1 cellular context compared by ENCODE assay signal in the genomic region with DNA sequence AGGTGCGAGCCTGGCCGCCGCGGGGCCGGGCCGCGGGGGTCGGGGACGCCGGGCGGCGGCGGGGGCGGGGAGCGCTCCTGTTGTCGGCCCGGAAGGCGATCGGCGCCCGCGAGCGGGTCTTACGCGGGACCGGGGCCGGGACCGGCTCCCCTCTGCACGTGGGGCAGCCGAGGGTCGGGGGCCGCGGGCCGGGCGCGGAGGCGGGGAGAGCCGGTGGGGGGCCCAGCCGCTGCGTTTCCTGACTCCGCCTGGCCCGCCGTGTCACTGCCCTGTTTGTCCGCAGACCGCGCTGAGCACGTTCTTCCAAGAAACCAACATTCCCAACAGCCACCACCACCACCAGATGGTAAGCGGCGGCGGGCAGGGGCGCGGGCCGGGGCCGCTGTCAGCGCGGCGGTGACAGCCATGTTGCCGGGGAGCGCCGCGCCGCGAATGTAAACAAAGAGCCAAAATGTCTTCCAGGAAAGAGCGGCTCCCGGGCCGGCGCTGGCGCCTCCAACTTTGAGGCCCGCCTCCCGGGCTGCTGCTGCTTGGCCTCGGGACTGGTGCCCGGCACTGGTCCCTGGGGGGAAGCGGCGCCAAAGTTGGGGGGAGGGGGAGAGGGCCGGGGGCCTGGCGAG.
TF ChIP-seq lines count a peak whose summit lies in the region.

No MANE protein-coding gene starts in this region.

TF ChIP-seq in K562, 482 proteins besides CTCF, POLR2A, EP300 and RAD21 (continued from another document and continues in another):
- TF ChIP-seq, protein P1, sequence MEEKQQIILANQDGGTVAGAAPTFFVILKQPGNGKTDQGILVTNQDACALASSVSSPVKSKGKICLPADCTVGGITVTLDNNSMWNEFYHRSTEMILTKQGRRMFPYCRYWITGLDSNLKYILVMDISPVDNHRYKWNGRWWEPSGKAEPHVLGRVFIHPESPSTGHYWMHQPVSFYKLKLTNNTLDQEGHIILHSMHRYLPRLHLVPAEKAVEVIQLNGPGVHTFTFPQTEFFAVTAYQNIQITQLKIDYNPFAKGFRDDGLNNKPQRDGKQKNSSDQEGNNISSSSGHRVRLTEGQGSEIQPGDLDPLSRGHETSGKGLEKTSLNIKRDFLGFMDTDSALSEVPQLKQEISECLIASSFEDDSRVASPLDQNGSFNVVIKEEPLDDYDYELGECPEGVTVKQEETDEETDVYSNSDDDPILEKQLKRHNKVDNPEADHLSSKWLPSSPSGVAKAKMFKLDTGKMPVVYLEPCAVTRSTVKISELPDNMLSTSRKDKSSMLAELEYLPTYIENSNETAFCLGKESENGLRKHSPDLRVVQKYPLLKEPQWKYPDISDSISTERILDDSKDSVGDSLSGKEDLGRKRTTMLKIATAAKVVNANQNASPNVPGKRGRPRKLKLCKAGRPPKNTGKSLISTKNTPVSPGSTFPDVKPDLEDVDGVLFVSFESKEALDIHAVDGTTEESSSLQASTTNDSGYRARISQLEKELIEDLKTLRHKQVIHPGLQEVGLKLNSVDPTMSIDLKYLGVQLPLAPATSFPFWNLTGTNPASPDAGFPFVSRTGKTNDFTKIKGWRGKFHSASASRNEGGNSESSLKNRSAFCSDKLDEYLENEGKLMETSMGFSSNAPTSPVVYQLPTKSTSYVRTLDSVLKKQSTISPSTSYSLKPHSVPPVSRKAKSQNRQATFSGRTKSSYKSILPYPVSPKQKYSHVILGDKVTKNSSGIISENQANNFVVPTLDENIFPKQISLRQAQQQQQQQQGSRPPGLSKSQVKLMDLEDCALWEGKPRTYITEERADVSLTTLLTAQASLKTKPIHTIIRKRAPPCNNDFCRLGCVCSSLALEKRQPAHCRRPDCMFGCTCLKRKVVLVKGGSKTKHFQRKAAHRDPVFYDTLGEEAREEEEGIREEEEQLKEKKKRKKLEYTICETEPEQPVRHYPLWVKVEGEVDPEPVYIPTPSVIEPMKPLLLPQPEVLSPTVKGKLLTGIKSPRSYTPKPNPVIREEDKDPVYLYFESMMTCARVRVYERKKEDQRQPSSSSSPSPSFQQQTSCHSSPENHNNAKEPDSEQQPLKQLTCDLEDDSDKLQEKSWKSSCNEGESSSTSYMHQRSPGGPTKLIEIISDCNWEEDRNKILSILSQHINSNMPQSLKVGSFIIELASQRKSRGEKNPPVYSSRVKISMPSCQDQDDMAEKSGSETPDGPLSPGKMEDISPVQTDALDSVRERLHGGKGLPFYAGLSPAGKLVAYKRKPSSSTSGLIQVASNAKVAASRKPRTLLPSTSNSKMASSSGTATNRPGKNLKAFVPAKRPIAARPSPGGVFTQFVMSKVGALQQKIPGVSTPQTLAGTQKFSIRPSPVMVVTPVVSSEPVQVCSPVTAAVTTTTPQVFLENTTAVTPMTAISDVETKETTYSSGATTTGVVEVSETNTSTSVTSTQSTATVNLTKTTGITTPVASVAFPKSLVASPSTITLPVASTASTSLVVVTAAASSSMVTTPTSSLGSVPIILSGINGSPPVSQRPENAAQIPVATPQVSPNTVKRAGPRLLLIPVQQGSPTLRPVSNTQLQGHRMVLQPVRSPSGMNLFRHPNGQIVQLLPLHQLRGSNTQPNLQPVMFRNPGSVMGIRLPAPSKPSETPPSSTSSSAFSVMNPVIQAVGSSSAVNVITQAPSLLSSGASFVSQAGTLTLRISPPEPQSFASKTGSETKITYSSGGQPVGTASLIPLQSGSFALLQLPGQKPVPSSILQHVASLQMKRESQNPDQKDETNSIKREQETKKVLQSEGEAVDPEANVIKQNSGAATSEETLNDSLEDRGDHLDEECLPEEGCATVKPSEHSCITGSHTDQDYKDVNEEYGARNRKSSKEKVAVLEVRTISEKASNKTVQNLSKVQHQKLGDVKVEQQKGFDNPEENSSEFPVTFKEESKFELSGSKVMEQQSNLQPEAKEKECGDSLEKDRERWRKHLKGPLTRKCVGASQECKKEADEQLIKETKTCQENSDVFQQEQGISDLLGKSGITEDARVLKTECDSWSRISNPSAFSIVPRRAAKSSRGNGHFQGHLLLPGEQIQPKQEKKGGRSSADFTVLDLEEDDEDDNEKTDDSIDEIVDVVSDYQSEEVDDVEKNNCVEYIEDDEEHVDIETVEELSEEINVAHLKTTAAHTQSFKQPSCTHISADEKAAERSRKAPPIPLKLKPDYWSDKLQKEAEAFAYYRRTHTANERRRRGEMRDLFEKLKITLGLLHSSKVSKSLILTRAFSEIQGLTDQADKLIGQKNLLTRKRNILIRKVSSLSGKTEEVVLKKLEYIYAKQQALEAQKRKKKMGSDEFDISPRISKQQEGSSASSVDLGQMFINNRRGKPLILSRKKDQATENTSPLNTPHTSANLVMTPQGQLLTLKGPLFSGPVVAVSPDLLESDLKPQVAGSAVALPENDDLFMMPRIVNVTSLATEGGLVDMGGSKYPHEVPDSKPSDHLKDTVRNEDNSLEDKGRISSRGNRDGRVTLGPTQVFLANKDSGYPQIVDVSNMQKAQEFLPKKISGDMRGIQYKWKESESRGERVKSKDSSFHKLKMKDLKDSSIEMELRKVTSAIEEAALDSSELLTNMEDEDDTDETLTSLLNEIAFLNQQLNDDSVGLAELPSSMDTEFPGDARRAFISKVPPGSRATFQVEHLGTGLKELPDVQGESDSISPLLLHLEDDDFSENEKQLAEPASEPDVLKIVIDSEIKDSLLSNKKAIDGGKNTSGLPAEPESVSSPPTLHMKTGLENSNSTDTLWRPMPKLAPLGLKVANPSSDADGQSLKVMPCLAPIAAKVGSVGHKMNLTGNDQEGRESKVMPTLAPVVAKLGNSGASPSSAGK (IDR thresholded peaks at IDR 0.05): no peak
- TF ChIP-seq, protein P2, sequence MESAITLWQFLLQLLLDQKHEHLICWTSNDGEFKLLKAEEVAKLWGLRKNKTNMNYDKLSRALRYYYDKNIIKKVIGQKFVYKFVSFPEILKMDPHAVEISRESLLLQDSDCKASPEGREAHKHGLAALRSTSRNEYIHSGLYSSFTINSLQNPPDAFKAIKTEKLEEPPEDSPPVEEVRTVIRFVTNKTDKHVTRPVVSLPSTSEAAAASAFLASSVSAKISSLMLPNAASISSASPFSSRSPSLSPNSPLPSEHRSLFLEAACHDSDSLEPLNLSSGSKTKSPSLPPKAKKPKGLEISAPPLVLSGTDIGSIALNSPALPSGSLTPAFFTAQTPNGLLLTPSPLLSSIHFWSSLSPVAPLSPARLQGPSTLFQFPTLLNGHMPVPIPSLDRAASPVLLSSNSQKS (CRISPR knock-in tag; IDR thresholded peaks at IDR 0.05): no peak
- TF ChIP-seq, protein P3, sequence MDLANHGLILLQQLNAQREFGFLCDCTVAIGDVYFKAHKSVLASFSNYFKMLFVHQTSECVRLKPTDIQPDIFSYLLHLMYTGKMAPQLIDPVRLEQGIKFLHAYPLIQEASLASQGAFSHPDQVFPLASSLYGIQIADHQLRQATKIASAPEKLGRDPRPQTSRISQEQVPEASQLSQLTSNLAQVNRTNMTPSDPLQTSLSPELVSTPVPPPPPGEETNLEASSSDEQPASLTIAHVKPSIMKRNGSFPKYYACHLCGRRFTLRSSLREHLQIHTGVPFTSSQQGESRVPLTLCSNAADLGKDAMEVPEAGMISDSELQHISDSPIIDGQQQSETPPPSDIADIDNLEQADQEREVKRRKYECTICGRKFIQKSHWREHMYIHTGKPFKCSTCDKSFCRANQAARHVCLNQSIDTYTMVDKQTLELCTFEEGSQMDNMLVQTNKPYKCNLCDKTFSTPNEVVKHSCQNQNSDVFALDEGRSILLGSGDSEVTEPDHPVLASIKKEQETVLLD (IDR thresholded peaks at IDR 0.05): no peak
- TF ChIP-seq HIVEP1 (CRISPR knock-in tag; IDR thresholded peaks at IDR 0.05): no peak
- peak; percentile 31 for TF ChIP-seq MEIS2 (IDR thresholded peaks at IDR 0.05; ENCODE audit: partially characterized antibody)
- no peak for TF ChIP-seq NR2F6 (CRISPR knock-in tag; IDR thresholded peaks at IDR 0.05)
- TF ChIP-seq, protein P4, sequence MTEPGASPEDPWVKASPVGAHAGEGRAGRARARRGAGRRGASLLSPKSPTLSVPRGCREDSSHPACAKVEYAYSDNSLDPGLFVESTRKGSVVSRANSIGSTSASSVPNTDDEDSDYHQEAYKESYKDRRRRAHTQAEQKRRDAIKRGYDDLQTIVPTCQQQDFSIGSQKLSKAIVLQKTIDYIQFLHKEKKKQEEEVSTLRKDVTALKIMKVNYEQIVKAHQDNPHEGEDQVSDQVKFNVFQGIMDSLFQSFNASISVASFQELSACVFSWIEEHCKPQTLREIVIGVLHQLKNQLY (CRISPR knock-in tag; conservative IDR thresholded peaks at IDR 0.05): no peak
- TF ChIP-seq MYNN (IDR thresholded peaks at IDR 0.05): no peak
- no peak for TF ChIP-seq MYNN (CRISPR knock-in tag; IDR thresholded peaks at IDR 0.05)
- no peak for TF ChIP-seq TBL1XR1 (IDR thresholded peaks at IDR 0.05; ENCODE audit: low read length in 2 of 2)
- TF ChIP-seq, protein P5, sequence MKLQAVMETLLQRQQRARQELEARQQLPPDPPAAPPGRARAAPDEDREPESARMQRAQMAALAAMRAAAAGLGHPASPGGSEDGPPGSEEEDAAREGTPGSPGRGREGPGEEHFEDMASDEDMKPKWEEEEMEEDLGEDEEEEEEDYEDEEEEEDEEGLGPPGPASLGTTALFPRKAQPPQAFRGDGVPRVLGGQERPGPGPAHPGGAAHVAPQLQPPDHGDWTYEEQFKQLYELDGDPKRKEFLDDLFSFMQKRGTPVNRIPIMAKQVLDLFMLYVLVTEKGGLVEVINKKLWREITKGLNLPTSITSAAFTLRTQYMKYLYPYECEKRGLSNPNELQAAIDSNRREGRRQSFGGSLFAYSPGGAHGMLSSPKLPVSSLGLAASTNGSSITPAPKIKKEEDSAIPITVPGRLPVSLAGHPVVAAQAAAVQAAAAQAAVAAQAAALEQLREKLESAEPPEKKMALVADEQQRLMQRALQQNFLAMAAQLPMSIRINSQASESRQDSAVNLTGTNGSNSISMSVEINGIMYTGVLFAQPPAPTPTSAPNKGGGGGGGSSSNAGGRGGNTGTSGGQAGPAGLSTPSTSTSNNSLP (IDR thresholded peaks at IDR 0.05; ENCODE audit: borderline replicate concordance, low read depth, low read length): no peak
- TF ChIP-seq, protein P6, sequence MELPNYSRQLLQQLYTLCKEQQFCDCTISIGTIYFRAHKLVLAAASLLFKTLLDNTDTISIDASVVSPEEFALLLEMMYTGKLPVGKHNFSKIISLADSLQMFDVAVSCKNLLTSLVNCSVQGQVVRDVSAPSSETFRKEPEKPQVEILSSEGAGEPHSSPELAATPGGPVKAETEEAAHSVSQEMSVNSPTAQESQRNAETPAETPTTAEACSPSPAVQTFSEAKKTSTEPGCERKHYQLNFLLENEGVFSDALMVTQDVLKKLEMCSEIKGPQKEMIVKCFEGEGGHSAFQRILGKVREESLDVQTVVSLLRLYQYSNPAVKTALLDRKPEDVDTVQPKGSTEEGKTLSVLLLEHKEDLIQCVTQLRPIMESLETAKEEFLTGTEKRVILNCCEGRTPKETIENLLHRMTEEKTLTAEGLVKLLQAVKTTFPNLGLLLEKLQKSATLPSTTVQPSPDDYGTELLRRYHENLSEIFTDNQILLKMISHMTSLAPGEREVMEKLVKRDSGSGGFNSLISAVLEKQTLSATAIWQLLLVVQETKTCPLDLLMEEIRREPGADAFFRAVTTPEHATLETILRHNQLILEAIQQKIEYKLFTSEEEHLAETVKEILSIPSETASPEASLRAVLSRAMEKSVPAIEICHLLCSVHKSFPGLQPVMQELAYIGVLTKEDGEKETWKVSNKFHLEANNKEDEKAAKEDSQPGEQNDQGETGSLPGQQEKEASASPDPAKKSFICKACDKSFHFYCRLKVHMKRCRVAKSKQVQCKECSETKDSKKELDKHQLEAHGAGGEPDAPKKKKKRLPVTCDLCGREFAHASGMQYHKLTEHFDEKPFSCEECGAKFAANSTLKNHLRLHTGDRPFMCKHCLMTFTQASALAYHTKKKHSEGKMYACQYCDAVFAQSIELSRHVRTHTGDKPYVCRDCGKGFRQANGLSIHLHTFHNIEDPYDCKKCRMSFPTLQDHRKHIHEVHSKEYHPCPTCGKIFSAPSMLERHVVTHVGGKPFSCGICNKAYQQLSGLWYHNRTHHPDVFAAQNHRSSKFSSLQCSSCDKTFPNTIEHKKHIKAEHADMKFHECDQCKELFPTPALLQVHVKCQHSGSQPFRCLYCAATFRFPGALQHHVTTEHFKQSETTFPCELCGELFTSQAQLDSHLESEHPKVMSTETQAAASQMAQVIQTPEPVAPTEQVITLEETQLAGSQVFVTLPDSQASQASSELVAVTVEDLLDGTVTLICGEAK (IDR thresholded peaks at IDR 0.05): no peak
- TF ChIP-seq, protein P6 (CRISPR knock-in tag; IDR thresholded peaks at IDR 0.05): no peak
- TF ChIP-seq ADNP (tag; IDR thresholded peaks at IDR 0.05): no peak
- peak; percentile 75 to 93 for TF ChIP-seq FOXA3 (CRISPR knock-in tag; conservative IDR thresholded peaks at IDR 0.05 in 1 of 2, IDR thresholded peaks at IDR 0.05 in 1 of 2)
- TF ChIP-seq, protein P7, sequence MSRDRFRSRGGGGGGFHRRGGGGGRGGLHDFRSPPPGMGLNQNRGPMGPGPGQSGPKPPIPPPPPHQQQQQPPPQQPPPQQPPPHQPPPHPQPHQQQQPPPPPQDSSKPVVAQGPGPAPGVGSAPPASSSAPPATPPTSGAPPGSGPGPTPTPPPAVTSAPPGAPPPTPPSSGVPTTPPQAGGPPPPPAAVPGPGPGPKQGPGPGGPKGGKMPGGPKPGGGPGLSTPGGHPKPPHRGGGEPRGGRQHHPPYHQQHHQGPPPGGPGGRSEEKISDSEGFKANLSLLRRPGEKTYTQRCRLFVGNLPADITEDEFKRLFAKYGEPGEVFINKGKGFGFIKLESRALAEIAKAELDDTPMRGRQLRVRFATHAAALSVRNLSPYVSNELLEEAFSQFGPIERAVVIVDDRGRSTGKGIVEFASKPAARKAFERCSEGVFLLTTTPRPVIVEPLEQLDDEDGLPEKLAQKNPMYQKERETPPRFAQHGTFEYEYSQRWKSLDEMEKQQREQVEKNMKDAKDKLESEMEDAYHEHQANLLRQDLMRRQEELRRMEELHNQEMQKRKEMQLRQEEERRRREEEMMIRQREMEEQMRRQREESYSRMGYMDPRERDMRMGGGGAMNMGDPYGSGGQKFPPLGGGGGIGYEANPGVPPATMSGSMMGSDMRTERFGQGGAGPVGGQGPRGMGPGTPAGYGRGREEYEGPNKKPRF (IDR thresholded peaks at IDR 0.05; ENCODE audit: low read depth, low read length): no peak
- 0 out of 2 replicates have a peak, but pooled peaks have one; percentile 62 for TF ChIP-seq RBM14 (IDR thresholded peaks at IDR 0.05; ENCODE audit: borderline replicate concordance, insufficient read depth, low read depth, low read length)
- no peak for TF ChIP-seq TCF3 (CRISPR knock-in tag; IDR thresholded peaks at IDR 0.05)
